21 cellular contexts compared by ENCODE assay signal in genomic region chr11:47021965-47022364, GRCh38.
"Had no signal": no experiment of that assay in that cellular context is flagged by ENCODE, and none has a peak within 500 bp of the region (broad histone marks: within the 10 kb centered on the region; RNA-seq: fewer than 3 reads in every experiment).

No MANE protein-coding gene starts in this region.

- H3K4me3 ChIP-seq: PC-9 had no signal

- H3K27ac Mint-ChIP-seq: activated CD8-positive, alpha-beta T cell treated with anti-CD3 and anti-CD28 coated beads for 36 hours; activated naive CD4-positive, alpha-beta T cell treated with anti-CD3 and anti-CD28 coated beads, Interleukin-2, amount 50 U/mL, for 24 hours; activated T-cell treated with anti-CD3 and anti-CD28 coated beads, Interleukin-2, amount 50 U/mL, for 24 hours; activated T-helper 1 cell treated with anti-CD3 and anti-CD28 coated beads, Interleukin-12 subunit alpha, Interleukin-12 subunit beta, Interleukin-2, Interleukin-4 antibody, amounts not matched to agents 30 ng/mL and 10 ng/mL and 1 ng/mL, durations not matched to agents 14 hours and 24 hours and 36 hours; T-helper 1 cell treated with Interleukin-12 subunit alpha and Interleukin-12 subunit beta and Interleukin-4 antibody, amounts not matched to agents 30 μg/mL and 1 μg/mL, for 36 hours had no signal

- H3K27me3 Mint-ChIP-seq: activated CD8-positive, alpha-beta T cell treated with anti-CD3 and anti-CD28 coated beads for 36 hours; activated naive CD4-positive, alpha-beta T cell treated with anti-CD3 and anti-CD28 coated beads, Interleukin-2, amount 50 U/mL, for 24 hours; activated T-cell treated with anti-CD3 and anti-CD28 coated beads, Interleukin-2, amount 50 U/mL, for 24 hours had no signal

- ATAC-seq: activated CD4-positive, CD25-positive, alpha-beta regulatory T cell treated with anti-CD3 and anti-CD28 coated beads, Interleukin-2, amount 50 U/mL, for 24 hours; activated CD8-positive, alpha-beta T cell treated with anti-CD3 and anti-CD28 coated beads for 36 hours had no signal

- H3K9me3 Mint-ChIP-seq: activated CD8-positive, alpha-beta T cell treated with anti-CD3 and anti-CD28 coated beads for 36 hours; activated naive CD4-positive, alpha-beta T cell treated with anti-CD3 and anti-CD28 coated beads, Interleukin-2, amount 50 U/mL, for 24 hours; activated T-cell treated with anti-CD3 and anti-CD28 coated beads, Interleukin-2, amount 50 U/mL, for 24 hours; activated T-helper 1 cell treated with anti-CD3 and anti-CD28 coated beads, Interleukin-12 subunit alpha, Interleukin-12 subunit beta, Interleukin-2, Interleukin-4 antibody, amounts not matched to agents 30 ng/mL and 10 ng/mL and 1 ng/mL, durations not matched to agents 14 hours and 24 hours and 36 hours; T-helper 1 cell treated with Interleukin-12 subunit alpha and Interleukin-12 subunit beta and Interleukin-4 antibody, amounts not matched to agents 30 μg/mL and 1 μg/mL, for 36 hours had no signal

- H3K4me1 Mint-ChIP-seq: activated naive CD4-positive, alpha-beta T cell treated with anti-CD3 and anti-CD28 coated beads, Interleukin-2, amount 50 U/mL, for 24 hours had no signal

- DNase-seq: activated CD4-positive, alpha-beta T cell treated with anti-CD3 and anti-CD28 coated beads for 4 hours; activated CD8-positive, alpha-beta memory T cell treated with anti-CD3 and anti-CD28 coated beads, Interleukin-2, amount 50 U/mL, for 48 hours; activated CD8-positive, alpha-beta T cell treated with anti-CD3 and anti-CD28 coated beads for 36 hours; activated effector memory CD4-positive, alpha-beta T cell treated with Interleukin-2 at 50 U/mL for 16 hours; activated naive CD4-positive, alpha-beta T cell; activated T-cell treated with anti-CD3 and anti-CD28 coated beads, Interleukin-2, amount 50 U/mL, for 24 hours; aorta; central memory CD4-positive, alpha-beta T cell; KG1; MV-4-11; NCI-H1436; NCI-H1694 treated with DMSO at 0.1 percent for 48 hours; NCI-H2029 treated with DMSO at 0.1 percent for 48 hours; NCI-H446 treated with DMSO at 0.1 percent for 48 hours; NCI-H524 treated with DMSO at 0.1 percent for 48 hours; PC-9; SHP77 treated with DMSO at 0.1 percent for 48 hours had no signal

- H3K27ac ChIP-seq: PC-9 had no signal

- H3K4me3 Mint-ChIP-seq: activated CD8-positive, alpha-beta T cell treated with anti-CD3 and anti-CD28 coated beads for 36 hours; activated naive CD4-positive, alpha-beta T cell treated with anti-CD3 and anti-CD28 coated beads, Interleukin-2, amount 50 U/mL, for 24 hours; activated T-cell treated with anti-CD3 and anti-CD28 coated beads, Interleukin-2, amount 50 U/mL, for 24 hours; activated T-helper 1 cell treated with anti-CD3 and anti-CD28 coated beads, Interleukin-12 subunit alpha, Interleukin-12 subunit beta, Interleukin-2, Interleukin-4 antibody, amounts not matched to agents 30 ng/mL and 10 ng/mL and 1 ng/mL, durations not matched to agents 14 hours and 24 hours and 36 hours; T-helper 1 cell treated with Interleukin-12 subunit alpha and Interleukin-12 subunit beta and Interleukin-4 antibody, amounts not matched to agents 30 μg/mL and 1 μg/mL, for 36 hours had no signal
